In genomic region chr5:109487753-109488420, GRCh38 we compare ENCODE assay signal across 22 cellular contexts.
DNase-seq lines count a peak whose midpoint lies in the region; ATAC-seq and TF ChIP-seq lines count a peak whose summit lies in the region.
"Had no signal": no experiment of that assay in that cellular context is flagged by ENCODE, and none has a peak within 500 bp of the region (broad histone marks: within the 10 kb centered on the region; RNA-seq: fewer than 3 reads in every experiment).

No MANE protein-coding gene starts in this region.

- H3K9me3 ChIP-seq in mesenchymal stem cell (ENCODE audit: control insufficient read depth, low read length) = no peaks in the 10 kb centered on the region
- no peaks in the 10 kb centered on the region for H3K9me3 ChIP-seq in testis
- H3K9me3 ChIP-seq: Caco-2, HAP-1 had no signal

- H2AK5ac ChIP-seq in mesenchymal stem cell (ENCODE audit: low read length, severe bottlenecking) = no peak overlapping the region

- no peak overlapping the region for H3K4ac ChIP-seq in mesenchymal stem cell (ENCODE audit: low read depth in 1 of 2, low read length in 2 of 2)

- WGBS in mesenchymal stem cell = 99% methylated on average over 59 of the region's 65 CpGs
- 57 to 85% methylated on average over 19 to 58 of the region's 65 CpGs for WGBS in testis, 2 donors

- H3K36me3 ChIP-seq in mesenchymal stem cell (ENCODE audit: control insufficient read depth in 1 of 2, insufficient read depth in 2 of 2, low read depth in 1 of 2, low read length in 2 of 2) (no peaks in the 10 kb centered on the region), testis (ENCODE audit: low read depth, missing control alignments) (no peaks in the 10 kb centered on the region)
- H3K36me3 ChIP-seq: BLaER1, HAP-1 had no signal

- no peak overlapping the region for H3K4me3 ChIP-seq in mesenchymal stem cell (ENCODE audit: insufficient read depth in 1 of 2, low read depth in 1 of 2, low read length in 2 of 2)
- H3K4me3 ChIP-seq in testis = peak overlapping the region; percentile 48 to 53
- H3K4me3 ChIP-seq: BLaER1, GM12878, HAP-1 had no signal

- H3K79me1 ChIP-seq in mesenchymal stem cell (replicated peaks; ENCODE audit: low read length, poor library complexity, severe bottlenecking) = no peaks in the 10 kb centered on the region

- no peak overlapping the region for H3K23ac ChIP-seq in mesenchymal stem cell (ENCODE audit: low read length in 2 of 2)

- no peak overlapping the region for H4K8ac ChIP-seq in mesenchymal stem cell (ENCODE audit: low read length)

- H3K27me3 ChIP-seq in mesenchymal stem cell (ENCODE audit: control insufficient read depth in 1 of 2, insufficient read depth in 1 of 2, low read length in 2 of 2) (peaks cover 0 to 3% of the 10 kb centered on the region in 2 experiments), testis (no peaks in the 10 kb centered on the region)
- H3K27me3 ChIP-seq: BLaER1 had no signal

- ATAC-seq in Right ventricle myocardium superior (ENCODE audit: poor library complexity) (no peak), left ventricle myocardium superior (no peak), HG02973 (IDR thresholded peaks at IDR 0.05; ENCODE audit: unreplicated experiment) (no peak)
- ATAC-seq in natural killer cell treated with Interleukin-12 subunit alpha and Interleukin-12 subunit beta and Interleukin-15 and Interleukin-18, amount 100 ng/mL, for 72 hours = no peak
- ATAC-seq in activated T-cell treated with anti-CD3 and anti-CD28 coated beads, Interleukin-2, amount 50 U/mL, for 72 hours (replicated peaks in 1 of 2) = no peak
- ATAC-seq: CD8-positive, alpha-beta T cell; GM12878 had no signal

- H3K4me1 ChIP-seq in mesenchymal stem cell (ENCODE audit: control insufficient read depth, insufficient read depth, low read depth, low read length) = no peaks in the 10 kb centered on the region
- no peaks in the 10 kb centered on the region for H3K4me1 ChIP-seq in testis
- H3K4me1 ChIP-seq: BLaER1, Caco-2, HAP-1 had no signal

- no peak overlapping the region for H3K27ac Mint-ChIP-seq in natural killer cell treated with Interleukin-12 subunit alpha and Interleukin-12 subunit beta and Interleukin-15 and Interleukin-18, amount 100 ng/mL, for 72 hours
- H3K27ac Mint-ChIP-seq in activated T-cell treated with anti-CD3 and anti-CD28 coated beads, Interleukin-2, amount 50 U/mL, for 72 hours = no peak overlapping the region
- H3K27ac Mint-ChIP-seq: B cell; CD4-positive, CD25-positive, alpha-beta regulatory T cell; CD8-positive, alpha-beta T cell; HFFc6 had no signal

- H3K27me3 Mint-ChIP-seq in natural killer cell treated with Interleukin-12 subunit alpha and Interleukin-12 subunit beta and Interleukin-15 and Interleukin-18, amount 100 ng/mL, for 72 hours = peaks cover 22 to 44% of the 10 kb centered on the region in 2 donors
- peaks cover 26% of the 10 kb centered on the region for H3K27me3 Mint-ChIP-seq in activated T-cell treated with anti-CD3 and anti-CD28 coated beads, Interleukin-2, amount 50 U/mL, for 72 hours (ENCODE audit: low read depth)

- no peak overlapping the region for H3K4me3 Mint-ChIP-seq in natural killer cell treated with Interleukin-12 subunit alpha and Interleukin-12 subunit beta and Interleukin-15 and Interleukin-18, amount 100 ng/mL, for 72 hours
- no peak overlapping the region for H3K4me3 Mint-ChIP-seq in activated T-cell treated with anti-CD3 and anti-CD28 coated beads, Interleukin-2, amount 50 U/mL, for 72 hours
- H3K4me3 Mint-ChIP-seq: B cell; CD4-positive, CD25-positive, alpha-beta regulatory T cell; CD8-positive, alpha-beta T cell; HFFc6 had no signal

- no peak overlapping the region for H2AFZ ChIP-seq in mesenchymal stem cell (ENCODE audit: low read depth, low read length)

- H3K27ac ChIP-seq in mesenchymal stem cell (ENCODE audit: low read length, poor library complexity, severe bottlenecking) = no peak overlapping the region
- peak overlapping the region in 1 of 2 donors; percentile 53 for H3K27ac ChIP-seq in testis
- H3K27ac ChIP-seq: 22Rv1, BLaER1, C4-2B had no signal

- H2BK5ac ChIP-seq in mesenchymal stem cell (ENCODE audit: low read depth, low read length, poor library complexity, severe bottlenecking) = no peak overlapping the region

- no peak for TF ChIP-seq CTCF in testis (IDR thresholded peaks at IDR 0.05)

- no peaks in the 10 kb centered on the region for H3K4me1 Mint-ChIP-seq in natural killer cell treated with Interleukin-12 subunit alpha and Interleukin-12 subunit beta and Interleukin-15 and Interleukin-18, amount 100 ng/mL, for 72 hours (ENCODE audit: low read depth in 2 of 2)
- H3K4me1 Mint-ChIP-seq in activated T-cell treated with anti-CD3 and anti-CD28 coated beads, Interleukin-2, amount 50 U/mL, for 72 hours (ENCODE audit: low read depth) = no peaks in the 10 kb centered on the region

- no peak overlapping the region for H3K9ac ChIP-seq in mesenchymal stem cell (ENCODE audit: low read length)
- H3K9ac ChIP-seq: BLaER1 had no signal

- TF ChIP-seq POLR2A in testis (IDR thresholded peaks at IDR 0.05) = no peak

- no peak overlapping the region for H2BK120ac ChIP-seq in mesenchymal stem cell (ENCODE audit: low read depth, low read length)

- DNase-seq in Right ventricle myocardium superior (peak; percentile 22), left ventricle myocardium superior (no peak), ELF-1 (ENCODE audit: low read depth, low spot score) (peak; percentile 60), mesenchymal stem cell (no peak), testis (peak; percentile 16)
- DNase-seq in natural killer cell treated with Interleukin-12 subunit alpha and Interleukin-12 subunit beta and Interleukin-15 and Interleukin-18, amount 100 ng/mL, for 72 hours (ENCODE audit: low spot score) = no peak
- no peak for DNase-seq in activated T-cell treated with anti-CD3 and anti-CD28 coated beads, Interleukin-2, amount 50 U/mL, for 72 hours
- DNase-seq: Caco-2; CD4-positive, CD25-positive, alpha-beta regulatory T cell; CD8-positive, alpha-beta T cell; DMS153; DND-41; GDM1; GOT3; HFFc6 had no signal

- H3K18ac ChIP-seq in mesenchymal stem cell (ENCODE audit: low read depth in 1 of 2, low read length in 2 of 2) = no peak overlapping the region

- intact Hi-C loops in Right ventricle myocardium superior (cut with DNase I) = no loop called here
- intact Hi-C loops in left ventricle myocardium superior (cut with micrococcal nuclease) = no loop called here
- intact Hi-C loops in testis (cut with DNase I; ENCODE audit: low total_unique reads) = no loop called here

- no peaks in the 10 kb centered on the region for H3K36me3 Mint-ChIP-seq in natural killer cell treated with Interleukin-12 subunit alpha and Interleukin-12 subunit beta and Interleukin-15 and Interleukin-18, amount 100 ng/mL, for 72 hours
- H3K36me3 Mint-ChIP-seq in activated T-cell treated with anti-CD3 and anti-CD28 coated beads, Interleukin-2, amount 50 U/mL, for 72 hours (ENCODE audit: insufficient read depth in 2 of 2) = no peaks in the 10 kb centered on the region
- H3K36me3 Mint-ChIP-seq: CD4-positive, CD25-positive, alpha-beta regulatory T cell; CD8-positive, alpha-beta T cell had no signal

- peak overlapping the region; percentile 58 for H4K91ac ChIP-seq in mesenchymal stem cell (ENCODE audit: low read length)

- H3K4me2 ChIP-seq in mesenchymal stem cell (ENCODE audit: low read length, poor library complexity, severe bottlenecking) = no peak overlapping the region
- H3K4me2 ChIP-seq: BLaER1 had no signal

- H3K9me3 Mint-ChIP-seq in natural killer cell treated with Interleukin-12 subunit alpha and Interleukin-12 subunit beta and Interleukin-15 and Interleukin-18, amount 100 ng/mL, for 72 hours = no peaks in the 10 kb centered on the region
- no peaks in the 10 kb centered on the region for H3K9me3 Mint-ChIP-seq in activated T-cell treated with anti-CD3 and anti-CD28 coated beads, Interleukin-2, amount 50 U/mL, for 72 hours
- H3K9me3 Mint-ChIP-seq: CD8-positive, alpha-beta T cell had no signal

- no peak overlapping the region for H3K14ac ChIP-seq in mesenchymal stem cell (ENCODE audit: low read length in 2 of 2)

- no peak overlapping the region for H2BK15ac ChIP-seq in mesenchymal stem cell (ENCODE audit: low read depth, poor library complexity, severe bottlenecking)

- no peak overlapping the region for H2BK12ac ChIP-seq in mesenchymal stem cell (ENCODE audit: low read length in 2 of 2)

Comparison
In these comparisons a context has a peak if more than half of its experiments do, and no peak if none do; other contexts are left out.
1. DNase-seq: peak in Right ventricle myocardium superior (single experiment), ELF-1 (single experiment) and testis (single experiment); none in left ventricle myocardium superior (single experiment), mesenchymal stem cell (single experiment), natural killer cell treated with Interleukin-12 subunit alpha and Interleukin-12 subunit beta and Interleukin-15 and Interleukin-18, amount 100 ng/mL, for 72 hours (single experiment) and activated T-cell treated with anti-CD3 and anti-CD28 coated beads, Interleukin-2, amount 50 U/mL, for 72 hours (0 of 2).
2. H3K4me3 ChIP-seq: peak in testis (2 of 2); none in mesenchymal stem cell (0 of 2).